Comparison of ENCODE assay signal across 9 cellular contexts in genomic region chr7:18087031-18087686, GRCh38. TPM values are rescaled to one million over a fixed set of nuclear protein-coding genes. Genes with fewer than 3 reads are reported as not detected.
DNase-seq lines count a peak whose midpoint lies in the region; ATAC-seq and TF ChIP-seq lines count a peak whose summit lies in the region.
"Had no signal": no experiment of that assay in that cellular context is flagged by ENCODE, and none has a peak within 500 bp of the region (broad histone marks: within the 10 kb centered on the region; RNA-seq: fewer than 3 reads in every experiment).

No MANE protein-coding gene starts in this region.

- DNase-seq in DMS153 treated with DMSO at 0.1 percent for 48 hours (lab: John Stamatoyannopoulos, UW; ENCODE audit: unreplicated experiment) (peak; percentile 42), DMS153 (lab: John Stamatoyannopoulos, UW) (no peak), SJSA1 (ENCODE audit: low read depth in 1 of 2, low spot score in 2 of 2) (peak in 1 of 2 experiments; percentile 58), fibroblast of mammary gland (ENCODE audit: low read depth) (no peak), NCI-H1694 (lab: John Stamatoyannopoulos, UW) (no peak)

- H3K4me1 ChIP-seq in SJSA1 (replicated peaks) (peaks cover 11% of the 10 kb centered on the region), neuron (ENCODE audit: insufficient read depth, low read length) (peaks cover 16% of the 10 kb centered on the region)

- H3K27me3 ChIP-seq in SJSA1 (replicated peaks): peaks cover 13% of the 10 kb centered on the region
- H3K27me3 ChIP-seq in neuron (ENCODE audit: insufficient read depth, low read length): peaks cover 42% of the 10 kb centered on the region

- no peak for TF ChIP-seq CTCF in fibroblast of mammary gland (conservative IDR thresholded peaks at IDR 0.05; ENCODE audit: control insufficient read depth, insufficient read depth, low read depth, low read length)

- H3K4me3 ChIP-seq in SJSA1 (peak overlapping the region; percentile 64), fibroblast of mammary gland (ENCODE audit: control insufficient read depth, low read depth, low read length) (peak overlapping the region; percentile 52), neuron (ENCODE audit: low read length) (peak overlapping the region; percentile 55)

- H3K36me3 ChIP-seq in SJSA1: no peaks in the 10 kb centered on the region
- no peaks in the 10 kb centered on the region for H3K36me3 ChIP-seq in neuron (ENCODE audit: insufficient read depth, low read length)

- no peak overlapping the region for H3K27ac ChIP-seq in SJSA1
- H3K27ac ChIP-seq: 22Rv1 had no signal

- H3K9me3 ChIP-seq in SJSA1 (replicated peaks): no peaks in the 10 kb centered on the region; the same call in 1 of the 2 replicates
- H3K9me3 ChIP-seq in neuron (ENCODE audit: low read length): peaks cover 2% of the 10 kb centered on the region

- H2AFZ ChIP-seq in neuron (ENCODE audit: low read depth, low read length): peak overlapping the region; percentile 56

- no peak for ATAC-seq in GM21737 (IDR thresholded peaks at IDR 0.05; ENCODE audit: unreplicated experiment)
- no peak for ATAC-seq in HG03139 (IDR thresholded peaks at IDR 0.05; ENCODE audit: unreplicated experiment)

RNA-seq across cellular contexts. Expression of gene PRPS1L1, which starts 59.5 kb away (rescaled TPM):
- not detected in 2 replicates for total RNA-seq in SJSA1 (2014; rRNA removed; shearing (Covaris generic))
